In the genomic region with DNA sequence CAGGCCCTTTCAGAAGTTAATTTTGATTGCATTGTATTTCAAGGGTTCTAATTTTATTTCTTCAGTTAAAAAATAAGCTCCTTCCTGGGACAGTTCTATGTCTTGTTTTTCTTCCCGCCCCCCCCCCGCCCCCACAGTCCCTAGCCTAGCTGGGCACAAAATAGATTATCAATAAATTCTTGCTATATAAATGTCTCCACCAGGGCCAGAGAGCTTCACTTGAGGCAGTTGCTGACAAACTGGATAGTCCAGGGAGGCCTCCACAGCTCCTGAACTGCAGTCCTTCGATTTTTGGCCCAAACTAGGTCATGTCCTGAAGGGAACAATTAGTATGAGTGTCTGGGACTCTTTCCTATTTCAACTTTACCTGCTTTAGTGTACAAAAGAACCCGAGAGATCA, we compare ENCODE assay signal across 23 cellular contexts.
"Had no signal": no experiment of that assay in that cellular context is flagged by ENCODE, and none has a peak within 500 bp of the region (broad histone marks: within the 10 kb centered on the region; RNA-seq: fewer than 3 reads in every experiment).

No MANE protein-coding gene starts in this region.

- H3K9me3 ChIP-seq: ascending aorta, body of pancreas had no signal

- DNase-seq: activated CD4-positive, alpha-beta T cell treated with anti-CD3 and anti-CD28 coated beads for 48 hours; activated CD4-positive, alpha-beta T cell treated with anti-CD3 and anti-CD28 coated beads, Interleukin-2, amount 50 U/mL, for 4 hours; activated CD4-positive, CD25-positive, alpha-beta regulatory T cell treated with anti-CD3 and anti-CD28 coated beads, Interleukin-2, amount 50 U/mL, for 72 hours; activated CD8-positive, alpha-beta memory T cell treated with anti-CD3 and anti-CD28 coated beads for 24 hours; activated naive CD4-positive, alpha-beta T cell treated with anti-CD3 and anti-CD28 coated beads, Interleukin-2, amount 50 U/mL, for 16 hours; activated T-cell treated with anti-CD3 and anti-CD28 coated beads, Interleukin-2, amount 50 U/mL, for 72 hours; amniotic stem cell; body of pancreas; central memory CD4-positive, alpha-beta T cell; KG1; NCI-H1048; NCI-H146; NCI-H187 treated with DMSO at 0.1 percent for 48 hours; NCI-H2081 treated with DMSO at 0.1 percent for 48 hours; NCI-H446; NCI-H524; SHP77 treated with DMSO at 0.1 percent for 48 hours had no signal

- H3K4me1 ChIP-seq: ascending aorta, body of pancreas had no signal

- H3K27ac ChIP-seq: ascending aorta, body of pancreas had no signal

- H3K27me3 ChIP-seq: ascending aorta, body of pancreas had no signal

- H3K9me3 Mint-ChIP-seq: activated T-cell treated with anti-CD3 and anti-CD28 coated beads, Interleukin-2, amount 50 U/mL, for 72 hours; activated T-helper 2 cell treated with anti-CD3 and anti-CD28 coated beads, Interferon-gamma antibody, Interleukin-2, Interleukin-4, amounts not matched to agents 10 μg/mL and 5 μg/mL and 100 μg/mL, durations not matched to agents 14 hours and 24 hours and 36 hours; T-helper 1 cell treated with Interleukin-12 subunit alpha and Interleukin-12 subunit beta and Interleukin-4 antibody, amounts not matched to agents 30 μg/mL and 1 μg/mL, for 36 hours; WTC11 had no signal

- H3K4me3 Mint-ChIP-seq: activated T-cell treated with anti-CD3 and anti-CD28 coated beads, Interleukin-2, amount 50 U/mL, for 72 hours; T-helper 1 cell treated with Interleukin-12 subunit alpha and Interleukin-12 subunit beta and Interleukin-4 antibody, amounts not matched to agents 30 μg/mL and 1 μg/mL, for 36 hours; WTC11 had no signal

- H3K4me3 ChIP-seq: ascending aorta, body of pancreas had no signal

- H3K27ac Mint-ChIP-seq: activated T-cell treated with anti-CD3 and anti-CD28 coated beads, Interleukin-2, amount 50 U/mL, for 72 hours; activated T-helper 2 cell treated with anti-CD3 and anti-CD28 coated beads, Interferon-gamma antibody, Interleukin-2, Interleukin-4, amounts not matched to agents 10 μg/mL and 5 μg/mL and 100 μg/mL, durations not matched to agents 14 hours and 24 hours and 36 hours; T-helper 1 cell treated with Interleukin-12 subunit alpha and Interleukin-12 subunit beta and Interleukin-4 antibody, amounts not matched to agents 30 μg/mL and 1 μg/mL, for 36 hours; WTC11 had no signal

- ATAC-seq: activated T-cell treated with anti-CD3 and anti-CD28 coated beads, Interleukin-2, amount 50 U/mL, for 72 hours; body of pancreas; WTC11 had no signal

- FAIRE-seq: bronchial epithelial cell, RCC 7860 had no signal
